ENCODE assay signal across 22 cellular contexts in the genomic region with DNA sequence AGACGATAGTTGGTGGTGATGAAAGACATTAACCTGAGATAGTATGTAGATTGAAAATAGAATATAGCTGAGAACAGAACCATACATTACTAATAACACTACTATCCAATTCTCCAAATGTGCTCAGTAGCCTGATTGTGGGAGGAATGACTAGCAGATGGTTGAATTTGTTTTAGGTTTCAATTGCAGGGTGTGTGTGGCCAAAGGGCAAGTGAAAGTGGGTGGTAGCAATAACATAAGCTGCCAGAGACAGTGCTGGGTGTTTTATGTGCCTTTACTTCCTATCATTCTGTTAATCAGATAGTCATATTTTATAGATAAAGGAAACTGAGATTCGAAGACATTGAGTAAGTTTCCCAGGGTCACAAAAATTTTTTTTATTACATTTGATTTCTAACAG.
"Had no signal": no experiment of that assay in that cellular context is flagged by ENCODE, and none has a peak within 500 bp of the region (broad histone marks: within the 10 kb centered on the region; RNA-seq: fewer than 3 reads in every experiment).

No MANE protein-coding gene starts in this region.

- DNase-seq: dermis blood vessel endothelial cell; effector memory CD4-positive, alpha-beta T cell; head of caudate nucleus; kidney; left lung; mesenchymal stem cell; naive thymus-derived CD4-positive, alpha-beta T cell; psoas muscle; right cardiac atrium; stimulated activated CD4-positive, alpha-beta T cell treated with anti-CD3 and anti-CD28 coated beads, Interleukin-15, amount 100 ng/mL, for 24 hours; stimulated activated CD4-positive, alpha-beta T cell treated with anti-CD3 and anti-CD28 coated beads, Interleukin-2, amount 100 ng/mL, for 48 hours; stimulated activated naive B cell treated with anti-CD40 and anti-IgM and Interleukin-4, amounts not matched to agents 10 μg/mL and 1 μg/mL and 100 μg/mL, for 72 hours had no signal

- H3K27me3 Mint-ChIP-seq: central memory CD8-positive, alpha-beta T cell; naive thymus-derived CD4-positive, alpha-beta T cell; stimulated activated naive B cell treated with anti-CD40 and anti-IgM and Interleukin-4, amounts not matched to agents 10 μg/mL and 1 μg/mL and 100 μg/mL, for 72 hours; stimulated activated naive CD8-positive, alpha-beta T cell treated with anti-CD3 and anti-CD28 coated beads, Interleukin-15, Interleukin-2, amounts not matched to agents 100 ng/mL and 50 ng/mL, for 24 hours had no signal

- ATAC-seq: left lung; naive thymus-derived CD4-positive, alpha-beta T cell; psoas muscle; right cardiac atrium; stimulated activated naive B cell treated with anti-CD40 and anti-IgM and Interleukin-4, amounts not matched to agents 10 μg/mL and 1 μg/mL and 100 μg/mL, for 72 hours had no signal

- H3K4me1 Mint-ChIP-seq: central memory CD8-positive, alpha-beta T cell; mesothelial cell of epicardium; naive thymus-derived CD4-positive, alpha-beta T cell; nephron; neural progenitor cell; stimulated activated naive B cell treated with anti-CD40 and anti-IgM and Interleukin-4, amounts not matched to agents 10 μg/mL and 1 μg/mL and 100 μg/mL, for 72 hours had no signal

- H3K9me3 Mint-ChIP-seq: neural progenitor cell had no signal

- H3K4me3 ChIP-seq: coronary artery, hepatocyte, left lung, neural progenitor cell, psoas muscle, skin epidermis, thoracic aorta, tibial nerve had no signal

- H3K4me3 Mint-ChIP-seq: central memory CD8-positive, alpha-beta T cell; mesothelial cell of epicardium; naive thymus-derived CD4-positive, alpha-beta T cell; nephron; neural progenitor cell; stimulated activated naive B cell treated with anti-CD40 and anti-IgM and Interleukin-4, amounts not matched to agents 10 μg/mL and 1 μg/mL and 100 μg/mL, for 72 hours; stimulated activated naive CD8-positive, alpha-beta T cell treated with anti-CD3 and anti-CD28 coated beads, Interleukin-15, Interleukin-2, amounts not matched to agents 100 ng/mL and 50 ng/mL, for 24 hours had no signal

- H3K36me3 ChIP-seq: left lung, neural progenitor cell, thoracic aorta, tibial nerve had no signal

- H3K9ac ChIP-seq: neural progenitor cell had no signal

- H3K4me1 ChIP-seq: left lung, neural progenitor cell, psoas muscle, tibial nerve had no signal

- H3K9me3 ChIP-seq: psoas muscle, thoracic aorta had no signal

- H3K27me3 ChIP-seq: hepatocyte, left lung, neural progenitor cell, tibial nerve had no signal

- H3K27ac Mint-ChIP-seq: mesothelial cell of epicardium; naive thymus-derived CD4-positive, alpha-beta T cell; nephron; neural progenitor cell; stimulated activated naive B cell treated with anti-CD40 and anti-IgM and Interleukin-4, amounts not matched to agents 10 μg/mL and 1 μg/mL and 100 μg/mL, for 72 hours; stimulated activated naive CD8-positive, alpha-beta T cell treated with anti-CD3 and anti-CD28 coated beads, Interleukin-15, Interleukin-2, amounts not matched to agents 100 ng/mL and 50 ng/mL, for 24 hours had no signal

- H3K27ac ChIP-seq: coronary artery, hepatocyte, left lung, neural progenitor cell, psoas muscle, skin epidermis, thoracic aorta, tibial nerve had no signal

- H3K36me3 Mint-ChIP-seq: naive thymus-derived CD4-positive, alpha-beta T cell; neural progenitor cell; stimulated activated naive B cell treated with anti-CD40 and anti-IgM and Interleukin-4, amounts not matched to agents 10 μg/mL and 1 μg/mL and 100 μg/mL, for 72 hours had no signal
